1 cellular context compared by ENCODE assay signal in the genomic region with DNA sequence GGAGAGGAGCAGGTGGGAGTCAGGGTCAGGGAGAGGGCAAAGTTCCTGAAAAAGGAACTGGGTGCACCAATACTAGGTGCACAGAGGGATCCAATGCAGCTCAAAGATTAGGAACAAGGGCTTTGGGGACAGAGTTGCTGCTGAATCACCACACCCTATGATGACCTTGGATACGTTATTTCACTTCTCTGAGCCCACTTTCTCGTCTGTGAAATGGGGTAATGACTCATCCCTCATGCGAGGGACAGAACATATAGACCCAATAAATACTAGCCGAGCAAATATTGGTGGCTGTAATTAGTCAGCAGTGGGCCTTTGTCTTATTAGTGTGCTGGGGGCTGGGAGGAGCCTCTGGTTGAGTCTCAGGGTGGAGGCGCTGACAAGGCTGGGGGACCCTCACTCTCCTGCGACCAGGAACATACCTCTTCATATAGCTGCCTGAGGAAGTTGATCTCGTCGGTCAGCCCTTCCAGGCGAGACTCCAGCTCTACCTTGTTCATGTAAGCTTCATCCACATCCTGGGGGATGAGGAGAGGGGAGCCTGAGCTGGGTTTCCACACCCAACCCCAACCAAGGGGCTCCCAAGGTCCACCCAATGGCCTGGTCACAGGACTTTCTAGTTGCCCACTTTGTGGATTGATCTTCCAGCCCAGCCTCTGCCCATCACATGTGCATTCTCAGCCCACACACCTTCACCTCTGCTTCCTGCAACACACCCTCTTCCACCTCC.
TF ChIP-seq lines count a peak whose summit lies in the region.

No MANE protein-coding gene starts in this region.

TF ChIP-seq in A549, 52 proteins besides CTCF, POLR2A, EP300 and RAD21:
- no peak for TF ChIP-seq SMC3 (IDR thresholded peaks at IDR 0.05)
- no peak for TF ChIP-seq POLR2AphosphoS2 (conservative IDR thresholded peaks at IDR 0.05; ENCODE audit: low read length)
- TF ChIP-seq, protein P1, sequence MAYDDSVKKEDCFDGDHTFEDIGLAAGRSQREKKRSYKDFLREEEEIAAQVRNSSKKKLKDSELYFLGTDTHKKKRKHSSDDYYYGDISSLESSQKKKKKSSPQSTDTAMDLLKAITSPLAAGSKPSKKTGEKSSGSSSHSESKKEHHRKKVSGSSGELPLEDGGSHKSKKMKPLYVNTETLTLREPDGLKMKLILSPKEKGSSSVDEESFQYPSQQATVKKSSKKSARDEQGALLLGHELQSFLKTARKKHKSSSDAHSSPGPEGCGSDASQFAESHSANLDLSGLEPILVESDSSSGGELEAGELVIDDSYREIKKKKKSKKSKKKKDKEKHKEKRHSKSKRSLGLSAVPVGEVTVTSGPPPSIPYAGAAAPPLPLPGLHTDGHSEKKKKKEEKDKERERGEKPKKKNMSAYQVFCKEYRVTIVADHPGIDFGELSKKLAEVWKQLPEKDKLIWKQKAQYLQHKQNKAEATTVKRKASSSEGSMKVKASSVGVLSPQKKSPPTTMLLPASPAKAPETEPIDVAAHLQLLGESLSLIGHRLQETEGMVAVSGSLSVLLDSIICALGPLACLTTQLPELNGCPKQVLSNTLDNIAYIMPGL (CRISPR knock-in tag; IDR thresholded peaks at IDR 0.05; ENCODE audit: borderline replicate concordance) = no peak
- no peak for TF ChIP-seq RNF2 (IDR thresholded peaks at IDR 0.05; ENCODE audit: borderline replicate concordance, low read depth)
- TF ChIP-seq JUN (IDR thresholded peaks at IDR 0.05) = 0 out of 5 replicates have a peak, but pooled peaks of 1 of the 2 experiments have one; percentile 22
- no peak for TF ChIP-seq FOSL2 (IDR thresholded peaks at IDR 0.05)
- peak; percentile 65 for TF ChIP-seq FOSL2 (CRISPR knock-in tag; IDR thresholded peaks at IDR 0.05)
- TF ChIP-seq TP53 (CRISPR knock-in tag; IDR thresholded peaks at IDR 0.05) = 0 out of 2 replicates have a peak, but pooled peaks have one; percentile 51
- TF ChIP-seq, protein P2, sequence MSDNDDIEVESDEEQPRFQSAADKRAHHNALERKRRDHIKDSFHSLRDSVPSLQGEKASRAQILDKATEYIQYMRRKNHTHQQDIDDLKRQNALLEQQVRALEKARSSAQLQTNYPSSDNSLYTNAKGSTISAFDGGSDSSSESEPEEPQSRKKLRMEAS (IDR thresholded peaks at IDR 0.05) = no peak; the same call in 1 of the 2 replicates
- no peak for TF ChIP-seq EHMT2 (IDR thresholded peaks at IDR 0.05; ENCODE audit: low read depth)
- no peak for TF ChIP-seq ZC3H11A (IDR thresholded peaks at IDR 0.05)
- no peak for TF ChIP-seq RCOR1 (IDR thresholded peaks at IDR 0.05; ENCODE audit: low read depth, low read length)
- no peak for TF ChIP-seq JUNB (IDR thresholded peaks at IDR 0.05)
- TF ChIP-seq NR3C1 (IDR thresholded peaks at IDR 0.05) = no peak
- TF ChIP-seq HOXB5 (CRISPR knock-in tag; IDR thresholded peaks at IDR 0.05) = 0 out of 2 replicates have a peak, but pooled peaks have one; percentile 2
- TF ChIP-seq FOSB (CRISPR knock-in tag; IDR thresholded peaks at IDR 0.05) = peak; percentile 82; the same call in 1 of the 2 replicates
- TF ChIP-seq, protein P3, sequence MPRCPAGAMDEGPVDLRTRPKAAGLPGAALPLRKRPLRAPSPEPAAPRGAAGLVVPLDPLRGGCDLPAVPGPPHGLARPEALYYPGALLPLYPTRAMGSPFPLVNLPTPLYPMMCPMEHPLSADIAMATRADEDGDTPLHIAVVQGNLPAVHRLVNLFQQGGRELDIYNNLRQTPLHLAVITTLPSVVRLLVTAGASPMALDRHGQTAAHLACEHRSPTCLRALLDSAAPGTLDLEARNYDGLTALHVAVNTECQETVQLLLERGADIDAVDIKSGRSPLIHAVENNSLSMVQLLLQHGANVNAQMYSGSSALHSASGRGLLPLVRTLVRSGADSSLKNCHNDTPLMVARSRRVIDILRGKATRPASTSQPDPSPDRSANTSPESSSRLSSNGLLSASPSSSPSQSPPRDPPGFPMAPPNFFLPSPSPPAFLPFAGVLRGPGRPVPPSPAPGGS (IDR thresholded peaks at IDR 0.05) = no peak
- TF ChIP-seq PHF8 (IDR thresholded peaks at IDR 0.05; ENCODE audit: borderline replicate concordance, low read depth) = no peak
- TF ChIP-seq KDM1A (IDR thresholded peaks at IDR 0.05; ENCODE audit: low read depth) = no peak
- TF ChIP-seq EHF (CRISPR knock-in tag; IDR thresholded peaks at IDR 0.05) = 0 out of 2 replicates have a peak, but pooled peaks have one; percentile 5
- TF ChIP-seq FOXS1 (CRISPR knock-in tag; IDR thresholded peaks at IDR 0.05) = no peak
